ENCODE assay signal across 13 cellular contexts in the genomic region with DNA sequence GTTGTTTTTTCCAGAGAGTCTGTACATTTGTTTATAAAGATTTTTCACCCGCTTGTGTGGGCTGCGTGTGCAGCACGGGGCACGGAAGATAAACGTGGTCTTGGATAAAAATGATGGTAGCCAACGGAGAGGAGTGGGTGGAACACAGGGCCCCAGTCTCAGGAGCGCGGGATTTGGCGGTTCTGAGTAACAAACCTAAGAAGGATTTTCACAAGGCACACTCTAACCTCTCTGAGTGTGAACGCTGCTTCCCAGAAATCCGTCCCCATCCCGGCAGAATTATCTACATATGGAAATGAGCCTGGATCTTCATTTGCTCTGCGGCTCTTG. TPM values are rescaled to one million over a fixed set of nuclear protein-coding genes. Genes with fewer than 3 reads are reported as not detected.
A peak's percentile ranks its signal among the peaks of the same experiment; 100 is the strongest.
DNase-seq lines count a peak whose midpoint lies in the region; ATAC-seq and TF ChIP-seq lines count a peak whose summit lies in the region.
"Had no signal": no experiment of that assay in that cellular context is flagged by ENCODE, and none has a peak within 500 bp of the region (broad histone marks: within the 10 kb centered on the region; RNA-seq: fewer than 3 reads in every experiment).

No MANE protein-coding gene starts in this region.

- TF ChIP-seq CTCF in H9 (conservative IDR thresholded peaks at IDR 0.05) (no peak), PC-9 (conservative IDR thresholded peaks at IDR 0.05) (no peak)

- DNase-seq in H9 (no peak), PC-9 (no peak), NCI-H1092 treated with DMSO at 0.1 percent for 48 hours (lab: John Stamatoyannopoulos, UW) (no peak), foreskin melanocyte (no peak)
- no peak for DNase-seq in stimulated activated CD4-positive, alpha-beta T cell treated with anti-CD3 and anti-CD28 coated beads, Interleukin-12 subunit alpha, Interleukin-12 subunit beta, amount 100 ng/mL, for 4 hours
- DNase-seq: NCI-H1048 had no signal

- no peak overlapping the region for H4K5ac ChIP-seq in H9 (ENCODE audit: insufficient read length, low read depth, low read length)

- H3K27me3 ChIP-seq in H9 (ENCODE audit: insufficient read depth, low read length), result no peaks in the 10 kb centered on the region
- H3K27me3 ChIP-seq in PC-9 (ENCODE audit: insufficient read depth, low read depth), result no peaks in the 10 kb centered on the region
- H3K27me3 ChIP-seq: pancreas had no signal

- no peak overlapping the region for H3K9ac ChIP-seq in H9 (ENCODE audit: extremely low read depth, insufficient read length, low read length)

- no peak overlapping the region for H3T11ph ChIP-seq in H9 (ENCODE audit: low read length)

- no peak overlapping the region for H2BK15ac ChIP-seq in H9 (ENCODE audit: low read depth, low read length)

- no peaks in the 10 kb centered on the region for H3K36me3 Mint-ChIP-seq in H9 (ENCODE audit: insufficient read depth in 1 of 3, low read depth in 3 of 3)
- H3K36me3 Mint-ChIP-seq in stimulated activated memory B cell treated with anti-CD40 and anti-IgM and Interleukin-4, amounts not matched to agents 10 μg/mL and 1 μg/mL and 100 μg/mL, for 72 hours, result no peaks in the 10 kb centered on the region

- no peaks in the 10 kb centered on the region for H3K79me1 ChIP-seq in H9 (ENCODE audit: insufficient read depth, low read depth, low read length, poor library complexity, severe bottlenecking)

- no peak overlapping the region for H2BK20ac ChIP-seq in H9 (ENCODE audit: low read depth, low read length, poor library complexity, severe bottlenecking)

- CTCF ChIA-PET in PC-9 (lab: Charles Lee), result interaction anchor here (0.7 to 1.5 kb wide), 3 partner anchors 10 to 38 kb away, joined by 4 to 6 read pairs (median 6); no protein-coding TSS in a partner anchor

- H2AFZ ChIP-seq in H9 (ENCODE audit: low read length) (no peak overlapping the region), PC-9 (peak overlapping the region; percentile 98)

- no peak overlapping the region for H4K8ac ChIP-seq in H9 (replicated peaks; ENCODE audit: insufficient read length, low read depth, low read length)

- H3K27ac Mint-ChIP-seq in H9, result no peak overlapping the region; a peak in 1 of 7 replicates
- H3K27ac Mint-ChIP-seq in stimulated activated memory B cell treated with anti-CD40 and anti-IgM and Interleukin-4, amounts not matched to agents 10 μg/mL and 1 μg/mL and 100 μg/mL, for 72 hours, result peak overlapping the region; percentile 87
- H3K27ac Mint-ChIP-seq: HFFc6 had no signal

- H3K56ac ChIP-seq in H9 (ENCODE audit: insufficient read length, low read depth, low read length), result no peak overlapping the region

- no peaks in the 10 kb centered on the region for H3K79me2 ChIP-seq in H9 (ENCODE audit: insufficient read depth, low read length)
- H3K79me2 ChIP-seq in PC-9 (ENCODE audit: low read depth), result no peaks in the 10 kb centered on the region

- no peak overlapping the region for H3K27ac ChIP-seq in H9 (ENCODE audit: insufficient read length, low read depth, low read length)
- H3K27ac ChIP-seq in PC-9, result no peak overlapping the region
- H3K27ac ChIP-seq: WERI-Rb-1 had no signal

- BruUV-seq in PC-9 (replicated peaks; lab: Mats Ljungman, UMichigan), result no TSS peak

- H3F3A ChIP-seq in PC-9 (ENCODE audit: insufficient read depth, low read depth), result peaks cover 9% of the 10 kb centered on the region; the same call in 1 of the 2 replicates

- no peaks in the 10 kb centered on the region for H3K36me3 ChIP-seq in PC-9 (ENCODE audit: low read depth)
- H3K36me3 ChIP-seq: pancreas, WERI-Rb-1 had no signal

- WGBS in H9 (ENCODE audit: extremely low coverage, insufficient read length, low lambda C conversion rate), result no CpG with 5 or more reads among the region's 13 CpGs

- H3K4me3 Mint-ChIP-seq in H9, result peak overlapping the region; percentile 60 to 65; a peak in 4 of 5 replicates
- peak overlapping the region; percentile 75 for H3K4me3 Mint-ChIP-seq in stimulated activated memory B cell treated with anti-CD40 and anti-IgM and Interleukin-4, amounts not matched to agents 10 μg/mL and 1 μg/mL and 100 μg/mL, for 72 hours

- H3K4me2 ChIP-seq in H9 (ENCODE audit: insufficient read depth, insufficient read length, low read length) (peak overlapping the region; percentile 56), PC-9 (peak overlapping the region; percentile 96)

- POLR2A ChIA-PET in PC-9 (lab: Charles Lee; ENCODE audit: unreplicated experiment), result no interaction called here

- H4K91ac ChIP-seq in H9 (ENCODE audit: insufficient read length, low read depth, low read length), result no peak overlapping the region

- no peak overlapping the region for H2AK5ac ChIP-seq in H9 (ENCODE audit: insufficient read length, low read length)

- H3K9me3 ChIP-seq in H9 (ENCODE audit: control insufficient read depth, low read depth, low read length) (no peaks in the 10 kb centered on the region), PC-9 (ENCODE audit: insufficient read depth, low read depth) (no peaks in the 10 kb centered on the region)
- H3K9me3 ChIP-seq: pancreas had no signal

- peaks cover 35% of the 10 kb centered on the region for H3K27me3 Mint-ChIP-seq in H9 (ENCODE audit: low read depth)
- peaks cover 11% of the 10 kb centered on the region for H3K27me3 Mint-ChIP-seq in stimulated activated memory B cell treated with anti-CD40 and anti-IgM and Interleukin-4, amounts not matched to agents 10 μg/mL and 1 μg/mL and 100 μg/mL, for 72 hours

- H3K4me1 ChIP-seq in H9 (ENCODE audit: insufficient read depth, low read length) (no peaks in the 10 kb centered on the region), PC-9 (replicated peaks; ENCODE audit: insufficient read depth) (peaks cover 11% of the 10 kb centered on the region)
- H3K4me1 ChIP-seq: pancreas had no signal

- peak overlapping the region; percentile 57 for H3K4me3 ChIP-seq in PC-9
- peak overlapping the region; percentile 13 for H3K4me3 ChIP-seq in iPS-11a (ENCODE audit: low read depth, low read length)

- H4K20me1 ChIP-seq in H9 (ENCODE audit: control insufficient read depth, insufficient read depth, insufficient read length) (no peaks in the 10 kb centered on the region), PC-9 (ENCODE audit: insufficient read depth) (no peaks in the 10 kb centered on the region)

- peaks cover 4% of the 10 kb centered on the region for H3K23me2 ChIP-seq in H9 (ENCODE audit: insufficient read length, low read depth, low read length, poor library complexity, severe bottlenecking)

- H3K4me1 Mint-ChIP-seq in H9, result peaks cover 8% of the 10 kb centered on the region in 2 experiments
- peaks cover 29% of the 10 kb centered on the region for H3K4me1 Mint-ChIP-seq in stimulated activated memory B cell treated with anti-CD40 and anti-IgM and Interleukin-4, amounts not matched to agents 10 μg/mL and 1 μg/mL and 100 μg/mL, for 72 hours

- H3K9me3 Mint-ChIP-seq in H9, result no peaks in the 10 kb centered on the region; a peak in 1 of 5 replicates
- no peaks in the 10 kb centered on the region for H3K9me3 Mint-ChIP-seq in stimulated activated memory B cell treated with anti-CD40 and anti-IgM and Interleukin-4, amounts not matched to agents 10 μg/mL and 1 μg/mL and 100 μg/mL, for 72 hours
- H3K9me3 Mint-ChIP-seq: HFFc6 had no signal

- ATAC-seq in stimulated activated memory B cell treated with anti-CD40 and anti-IgM and Interleukin-4, amounts not matched to agents 10 μg/mL and 1 μg/mL and 100 μg/mL, for 72 hours, result no peak
- no peak for ATAC-seq in HG03280 (IDR thresholded peaks at IDR 0.05; ENCODE audit: unreplicated experiment)

- H3K9me2 ChIP-seq in PC-9 (ENCODE audit: insufficient read depth), result no peaks in the 10 kb centered on the region

- no peak overlapping the region for H2BK12ac ChIP-seq in H9 (ENCODE audit: insufficient read length, low read depth, low read length)

- no peak overlapping the region for H3K4ac ChIP-seq in H9 (ENCODE audit: low read depth, low read length)

- H2BK120ac ChIP-seq in H9 (ENCODE audit: low read depth, low read length, poor library complexity, severe bottlenecking), result no peak overlapping the region

- H3K23ac ChIP-seq in H9 (ENCODE audit: insufficient read length, low read depth, low read length), result no peak overlapping the region

- no peak overlapping the region for H3K14ac ChIP-seq in H9 (ENCODE audit: insufficient read depth, low read length)

- H3K18ac ChIP-seq in H9 (ENCODE audit: insufficient read length, low read depth, low read length), result no peak overlapping the region

- H2BK5ac ChIP-seq in H9 (ENCODE audit: insufficient read length, low read length), result no peak overlapping the region

- intact Hi-C loops in PC-9 (cut with micrococcal nuclease; ENCODE audit: unreplicated experiment), result no loop called here

RNA-seq across cellular contexts. Expression of a gene that starts 3.6 kb away (rescaled TPM):
- total RNA-seq in H9 (2021), result not detected in 2 replicates
- not detected in 2 replicates for total RNA-seq in PC-9 (2021)
- total RNA-seq: dermis microvascular lymphatic vessel endothelial cell, HFFc6 had no signal

RNA-seq across cellular contexts. Expression of a gene that starts 47.2 kb away (rescaled TPM):
- total RNA-seq in H9 (2021), result 0.92 and 0.94 TPM in 2 replicates
- 0.57 and 0.83 TPM in 2 replicates for total RNA-seq in PC-9 (2021)
